Comparison of ENCODE assay signal across 17 cellular contexts in genomic region chr11:78101073-78101472, GRCh38. TPM values are rescaled to one million over a fixed set of nuclear protein-coding genes. Genes with fewer than 3 reads are reported as not detected.
DNase-seq lines count a peak whose midpoint lies in the region; ATAC-seq and TF ChIP-seq lines count a peak whose summit lies in the region.
"Had no signal": no experiment of that assay in that cellular context is flagged by ENCODE, and none has a peak within 500 bp of the region (broad histone marks: within the 10 kb centered on the region; RNA-seq: fewer than 3 reads in every experiment).

No MANE protein-coding gene starts in this region.

- no peaks in the 10 kb centered on the region for H3K9me3 ChIP-seq in AG04450 (ENCODE audit: control insufficient read depth, insufficient read depth, low read length)
- H3K9me3 ChIP-seq: gastroesophageal sphincter had no signal

- no peak overlapping the region for H2AFZ ChIP-seq in KMS-11 (ENCODE audit: low read depth)

- no peaks in the 10 kb centered on the region for H3K4me1 ChIP-seq in KMS-11 (ENCODE audit: low read depth, poor library complexity, severe bottlenecking)
- H3K4me1 ChIP-seq: gastroesophageal sphincter had no signal

- H3K9ac ChIP-seq in KMS-11: no peak overlapping the region

- H3K27me3 ChIP-seq in AG04450 (ENCODE audit: control insufficient read depth, insufficient read depth, low read length): no peaks in the 10 kb centered on the region
- H3K27me3 ChIP-seq in KMS-11 (ENCODE audit: insufficient read depth, low read depth): no peaks in the 10 kb centered on the region
- H3K27me3 ChIP-seq: brain microvascular endothelial cell, gastroesophageal sphincter had no signal

- POLR2A ChIA-PET in AG04450 (lab: Yijun Ruan, JAX): interaction anchor here (1.2 kb wide), 1 partner anchor 21 kb away, joined by 5 read pairs; the partner anchor contains the start of gene NDUFC2

- ATAC-seq in SK-N-SH treated with all-trans-retinoic acid at 6 μM for 48 hours (peak; percentile 86), GM19463 (IDR thresholded peaks at IDR 0.05; ENCODE audit: unreplicated experiment) (no peak), GM18505 (IDR thresholded peaks at IDR 0.05; ENCODE audit: unreplicated experiment) (no peak)
- ATAC-seq: effector memory CD8-positive, alpha-beta T cell; gastroesophageal sphincter; sciatic nerve had no signal

- H3K4me3 ChIP-seq in AG04450 (ENCODE audit: low read depth, low read length): no peak overlapping the region
- no peak overlapping the region for H3K4me3 ChIP-seq in KMS-11 (IDR thresholded peaks at IDR 0.05; ENCODE audit: insufficient read depth, low read depth, low read length)
- no peak overlapping the region for H3K4me3 ChIP-seq in fibroblast of pulmonary artery (replicated peaks; ENCODE audit: low read depth, low read length)
- H3K4me3 ChIP-seq: gastroesophageal sphincter had no signal

- TF ChIP-seq CTCF in AG04450 (IDR thresholded peaks at IDR 0.05; ENCODE audit: low read depth, low read length): no peak
- TF ChIP-seq CTCF in KMS-11 (conservative IDR thresholded peaks at IDR 0.05; ENCODE audit: low read depth, low read length): no peak
- no peak for TF ChIP-seq CTCF in fibroblast of pulmonary artery (IDR thresholded peaks at IDR 0.05; ENCODE audit: low read length, missing control alignments)

- H4K20me1 ChIP-seq in KMS-11 (ENCODE audit: insufficient read depth): no peaks in the 10 kb centered on the region

- H3K27ac ChIP-seq in AG04450 (ENCODE audit: low read depth, low read length) (peak overlapping the region; percentile 49), KMS-11 (peak overlapping the region; percentile 26; the same call in 1 of the 2 replicates)
- H3K27ac ChIP-seq: brain microvascular endothelial cell, gastroesophageal sphincter had no signal

- H3K36me3 ChIP-seq in KMS-11 (ENCODE audit: insufficient read depth): no peaks in the 10 kb centered on the region; the same call in none of the 2 replicates

- no peaks in the 10 kb centered on the region for H3K79me2 ChIP-seq in KMS-11 (ENCODE audit: insufficient read depth, low read depth)

- CTCF ChIA-PET in AG04450 (lab: Charles Lee): no interaction called here

- TF ChIP-seq POLR2A in GM18505 (IDR thresholded peaks at IDR 0.05; ENCODE audit: borderline replicate concordance, extremely low read depth, insufficient read depth, insufficient read length): no peak

- H3K4me2 ChIP-seq in KMS-11: no peak overlapping the region

- DNase-seq in AG04450 (ENCODE audit: low read depth, low spot score) (no peak), fibroblast of pulmonary artery (ENCODE audit: low read depth) (peak; percentile 13), medulla oblongata (ENCODE audit: extremely low spot score) (no peak)
- no peak for DNase-seq in stimulated activated CD4-positive, alpha-beta T cell treated with anti-CD3 and anti-CD28 coated beads, Interleukin-2, amount 100 ng/mL, for 48 hours
- DNase-seq: activated naive CD4-positive, alpha-beta T cell; brain microvascular endothelial cell; effector memory CD8-positive, alpha-beta T cell; islet precursor cell; NCI-H226; occipital lobe; stimulated activated CD8-positive, alpha-beta memory T cell treated with anti-CD3 and anti-CD28 coated beads, Interleukin-4, amount 100 ng/mL, for 48 hours had no signal

TF ChIP-seq in SK-N-SH treated with all-trans-retinoic acid at 6 μM for 48 hours, 23 proteins besides CTCF, POLR2A, EP300 and RAD21:
- TF ChIP-seq TOX (CRISPR knock-in tag; IDR thresholded peaks at IDR 0.05; ENCODE audit: borderline replicate concordance) (no peak), ZFP3 (CRISPR knock-in tag; IDR thresholded peaks at IDR 0.05) (no peak), TCF4 (CRISPR knock-in tag; IDR thresholded peaks at IDR 0.05; ENCODE audit: borderline replicate concordance) (no peak), CSDC2 (CRISPR knock-in tag; IDR thresholded peaks at IDR 0.05) (no peak), ISL1 (CRISPR knock-in tag; IDR thresholded peaks at IDR 0.05) (no peak), ZNF8 (CRISPR knock-in tag; IDR thresholded peaks at IDR 0.05) (no peak), ZFP30 (CRISPR knock-in tag; IDR thresholded peaks at IDR 0.05) (no peak), SNAI2 (CRISPR knock-in tag; IDR thresholded peaks at IDR 0.05) (no peak), GLIS3 (CRISPR knock-in tag; IDR thresholded peaks at IDR 0.05) (no peak), CREB5 (CRISPR knock-in tag; IDR thresholded peaks at IDR 0.05; ENCODE audit: low read depth) (no peak), ZNF70 (CRISPR knock-in tag; IDR thresholded peaks at IDR 0.05) (no peak)

RNA-seq across cellular contexts. Expression of gene NDUFC2, which starts 21.4 kb away (rescaled TPM):
- 128 and 136 TPM in 2 replicates for polyA plus RNA-seq in AG04450 (2011; rRNA removed)
- 38.4 and 50.3 TPM in 2 replicates for polyA minus RNA-seq in AG04450 (2011; rRNA and poly(A)+ RNA removed)

RNA-seq across cellular contexts. Expression of gene THRSP, which starts 37.4 kb away (rescaled TPM):
- polyA plus RNA-seq in AG04450 (2011; rRNA removed): not detected in 2 replicates
- polyA minus RNA-seq in AG04450 (2011; rRNA and poly(A)+ RNA removed): not detected in 2 replicates

RNA-seq across cellular contexts. Expression of gene ALG8, which starts 38.4 kb away (rescaled TPM):
- polyA plus RNA-seq in AG04450 (2011; rRNA removed): 58.4 and 80.0 TPM in 2 replicates
- 26.1 and 44.5 TPM in 2 replicates for polyA minus RNA-seq in AG04450 (2011; rRNA and poly(A)+ RNA removed)
